1 cellular context compared by ENCODE assay signal in the genomic region with DNA sequence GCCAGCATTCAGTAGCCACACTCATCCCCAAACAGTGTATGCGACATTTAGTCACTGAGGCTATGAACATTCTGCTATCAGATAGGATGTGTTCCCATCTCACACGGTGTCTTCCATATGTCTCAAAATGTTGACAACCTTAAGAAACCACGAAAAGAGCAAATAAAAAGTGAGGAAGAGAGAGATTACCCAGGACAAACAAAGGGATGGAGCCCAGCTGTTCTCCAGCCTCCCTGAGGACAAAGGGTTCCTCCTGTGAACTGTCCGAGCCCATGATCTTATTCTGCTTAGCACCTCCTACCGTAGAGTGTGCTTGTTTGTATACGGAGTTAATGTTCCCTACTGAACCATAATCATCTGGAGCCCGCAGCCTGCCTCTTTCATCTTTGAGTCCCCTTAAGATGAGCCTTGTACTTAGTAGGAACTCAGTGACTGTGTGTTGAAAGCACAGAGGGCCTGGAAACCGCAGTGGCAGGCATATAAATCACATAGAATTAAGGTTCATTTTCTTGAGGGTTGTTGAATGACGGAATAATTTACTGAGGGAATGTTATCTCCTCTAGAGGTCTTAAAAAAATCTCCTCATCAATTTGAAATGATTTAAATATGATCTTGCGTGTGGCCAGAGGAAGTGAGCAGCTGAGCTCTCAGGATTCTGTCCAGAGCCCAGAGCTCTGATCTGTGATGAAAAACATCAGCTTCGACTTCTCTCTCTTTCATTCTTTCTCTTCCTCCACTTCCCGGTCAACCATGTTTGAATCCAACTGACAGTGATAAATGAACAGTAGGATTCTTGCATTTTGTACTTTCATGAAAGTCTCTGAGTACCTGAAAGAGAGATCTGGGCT.
TF ChIP-seq lines count a peak whose summit lies in the region.

No MANE protein-coding gene starts in this region.

TF ChIP-seq in GM23338, 12 proteins besides CTCF, POLR2A, EP300 and RAD21 (continued from another document):
- TF ChIP-seq, protein P1, sequence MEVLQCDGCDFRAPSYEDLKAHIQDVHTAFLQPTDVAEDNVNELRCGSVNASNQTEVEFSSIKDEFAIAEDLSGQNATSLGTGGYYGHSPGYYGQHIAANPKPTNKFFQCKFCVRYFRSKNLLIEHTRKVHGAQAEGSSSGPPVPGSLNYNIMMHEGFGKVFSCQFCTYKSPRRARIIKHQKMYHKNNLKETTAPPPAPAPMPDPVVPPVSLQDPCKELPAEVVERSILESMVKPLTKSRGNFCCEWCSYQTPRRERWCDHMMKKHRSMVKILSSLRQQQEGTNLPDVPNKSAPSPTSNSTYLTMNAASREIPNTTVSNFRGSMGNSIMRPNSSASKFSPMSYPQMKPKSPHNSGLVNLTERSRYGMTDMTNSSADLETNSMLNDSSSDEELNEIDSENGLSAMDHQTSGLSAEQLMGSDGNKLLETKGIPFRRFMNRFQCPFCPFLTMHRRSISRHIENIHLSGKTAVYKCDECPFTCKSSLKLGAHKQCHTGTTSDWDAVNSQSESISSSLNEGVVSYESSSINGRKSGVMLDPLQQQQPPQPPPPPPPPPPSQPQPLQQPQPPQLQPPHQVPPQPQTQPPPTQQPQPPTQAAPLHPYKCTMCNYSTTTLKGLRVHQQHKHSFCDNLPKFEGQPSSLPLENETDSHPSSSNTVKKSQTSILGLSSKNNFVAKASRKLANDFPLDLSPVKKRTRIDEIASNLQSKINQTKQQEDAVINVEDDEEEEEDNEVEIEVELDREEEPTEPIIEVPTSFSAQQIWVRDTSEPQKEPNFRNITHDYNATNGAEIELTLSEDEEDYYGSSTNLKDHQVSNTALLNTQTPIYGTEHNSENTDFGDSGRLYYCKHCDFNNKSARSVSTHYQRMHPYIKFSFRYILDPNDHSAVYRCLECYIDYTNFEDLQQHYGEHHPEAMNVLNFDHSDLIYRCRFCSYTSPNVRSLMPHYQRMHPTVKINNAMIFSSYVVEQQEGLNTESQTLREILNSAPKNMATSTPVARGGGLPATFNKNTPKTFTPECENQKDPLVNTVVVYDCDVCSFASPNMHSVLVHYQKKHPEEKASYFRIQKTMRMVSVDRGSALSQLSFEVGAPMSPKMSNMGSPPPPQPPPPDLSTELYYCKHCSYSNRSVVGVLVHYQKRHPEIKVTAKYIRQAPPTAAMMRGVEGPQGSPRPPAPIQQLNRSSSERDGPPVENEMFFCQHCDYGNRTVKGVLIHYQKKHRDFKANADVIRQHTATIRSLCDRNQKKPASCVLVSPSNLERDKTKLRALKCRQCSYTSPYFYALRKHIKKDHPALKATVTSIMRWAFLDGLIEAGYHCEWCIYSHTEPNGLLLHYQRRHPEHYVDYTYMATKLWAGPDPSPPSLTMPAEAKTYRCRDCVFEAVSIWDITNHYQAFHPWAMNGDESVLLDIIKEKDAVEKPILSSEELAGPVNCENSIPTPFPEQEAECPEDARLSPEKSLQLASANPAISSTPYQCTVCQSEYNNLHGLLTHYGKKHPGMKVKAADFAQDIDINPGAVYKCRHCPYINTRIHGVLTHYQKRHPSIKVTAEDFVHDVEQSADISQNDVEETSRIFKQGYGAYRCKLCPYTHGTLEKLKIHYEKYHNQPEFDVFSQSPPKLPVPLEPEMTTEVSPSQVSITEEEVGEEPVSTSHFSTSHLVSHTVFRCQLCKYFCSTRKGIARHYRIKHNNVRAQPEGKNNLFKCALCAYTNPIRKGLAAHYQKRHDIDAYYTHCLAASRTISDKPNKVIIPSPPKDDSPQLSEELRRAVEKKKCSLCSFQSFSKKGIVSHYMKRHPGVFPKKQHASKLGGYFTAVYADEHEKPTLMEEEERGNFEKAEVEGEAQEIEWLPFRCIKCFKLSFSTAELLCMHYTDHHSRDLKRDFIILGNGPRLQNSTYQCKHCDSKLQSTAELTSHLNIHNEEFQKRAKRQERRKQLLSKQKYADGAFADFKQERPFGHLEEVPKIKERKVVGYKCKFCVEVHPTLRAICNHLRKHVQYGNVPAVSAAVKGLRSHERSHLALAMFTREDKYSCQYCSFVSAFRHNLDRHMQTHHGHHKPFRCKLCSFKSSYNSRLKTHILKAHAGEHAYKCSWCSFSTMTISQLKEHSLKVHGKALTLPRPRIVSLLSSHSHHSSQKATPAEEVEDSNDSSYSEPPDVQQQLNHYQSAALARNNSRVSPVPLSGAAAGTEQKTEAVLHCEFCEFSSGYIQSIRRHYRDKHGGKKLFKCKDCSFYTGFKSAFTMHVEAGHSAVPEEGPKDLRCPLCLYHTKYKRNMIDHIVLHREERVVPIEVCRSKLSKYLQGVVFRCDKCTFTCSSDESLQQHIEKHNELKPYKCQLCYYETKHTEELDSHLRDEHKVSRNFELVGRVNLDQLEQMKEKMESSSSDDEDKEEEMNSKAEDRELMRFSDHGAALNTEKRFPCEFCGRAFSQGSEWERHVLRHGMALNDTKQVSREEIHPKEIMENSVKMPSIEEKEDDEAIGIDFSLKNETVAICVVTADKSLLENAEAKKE (CRISPR knock-in tag; IDR thresholded peaks at IDR 0.05) = no peak
- no peak for TF ChIP-seq EZH2phosphoT487 (IDR thresholded peaks at IDR 0.05; ENCODE audit: unreplicated experiment)
